ENCODE assay signal across 9 cellular contexts in the genomic region with DNA sequence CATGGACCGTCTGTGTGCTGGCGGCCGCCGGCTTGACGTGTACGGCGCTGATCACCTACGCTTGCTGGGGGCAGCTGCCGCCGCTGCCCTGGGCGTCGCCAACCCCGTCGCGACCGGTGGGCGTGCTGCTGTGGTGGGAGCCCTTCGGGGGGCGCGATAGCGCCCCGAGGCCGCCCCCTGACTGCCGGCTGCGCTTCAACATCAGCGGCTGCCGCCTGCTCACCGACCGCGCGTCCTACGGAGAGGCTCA. TPM values are rescaled to one million over a fixed set of nuclear protein-coding genes. Genes with fewer than 3 reads are reported as not detected.
A peak's percentile ranks its signal among the peaks of the same experiment; 100 is the strongest.
DNase-seq lines count a peak whose midpoint lies in the region; ATAC-seq lines count a peak whose summit lies in the region.
"Had no signal": no experiment of that assay in that cellular context is flagged by ENCODE, and none has a peak within 500 bp of the region (broad histone marks: within the 10 kb centered on the region; RNA-seq: fewer than 3 reads in every experiment).

No MANE protein-coding gene starts in this region.

- DNase-seq in GM03348 (ENCODE audit: low spot score) (peak; percentile 35), left lobe of liver (ENCODE audit: low spot score) (peak; percentile 49), DMS153 (lab: John Stamatoyannopoulos, UW) (no peak)
- no peak for DNase-seq in activated naive CD8-positive, alpha-beta T cell treated with anti-CD3 and anti-CD28 coated beads for 36 hours

- H3K4me3 Mint-ChIP-seq in activated naive CD8-positive, alpha-beta T cell treated with anti-CD3 and anti-CD28 coated beads for 36 hours = peak overlapping the region; percentile 78

- peak overlapping the region; percentile 99 for H3K27ac ChIP-seq in thymus (ENCODE audit: low read depth)

- no peaks in the 10 kb centered on the region for H3K9me3 ChIP-seq in thymus (ENCODE audit: control insufficient read depth)

- H3K36me3 Mint-ChIP-seq in activated naive CD8-positive, alpha-beta T cell treated with anti-CD3 and anti-CD28 coated beads for 36 hours = peaks cover 15% of the 10 kb centered on the region

- H3K9me3 Mint-ChIP-seq in activated naive CD8-positive, alpha-beta T cell treated with anti-CD3 and anti-CD28 coated beads for 36 hours = no peaks in the 10 kb centered on the region

- no peaks in the 10 kb centered on the region for H3K27me3 Mint-ChIP-seq in activated naive CD8-positive, alpha-beta T cell treated with anti-CD3 and anti-CD28 coated beads for 36 hours

- peak overlapping the region; percentile 89 for H3K4me3 ChIP-seq in thymus (ENCODE audit: low read length)

- H3K4me1 ChIP-seq in thymus (ENCODE audit: control insufficient read depth, insufficient read depth, low read length) = peaks cover 11% of the 10 kb centered on the region

- H3K36me3 ChIP-seq in thymus (ENCODE audit: control insufficient read depth, insufficient read depth) = no peaks in the 10 kb centered on the region

- ATAC-seq in HG02943 (IDR thresholded peaks at IDR 0.05; ENCODE audit: low read depth, unreplicated experiment) = peak; percentile 2
- no peak for ATAC-seq in left lobe of liver
- ATAC-seq in HG02623 (IDR thresholded peaks at IDR 0.05; ENCODE audit: unreplicated experiment) = no peak
- ATAC-seq in GM19397 (IDR thresholded peaks at IDR 0.05; ENCODE audit: unreplicated experiment) = no peak

- WGBS in thymus = 1% methylated on average over 32 of the region's 32 CpGs

- H3K4me1 Mint-ChIP-seq in activated naive CD8-positive, alpha-beta T cell treated with anti-CD3 and anti-CD28 coated beads for 36 hours = peaks cover 42% of the 10 kb centered on the region

- H3K27me3 ChIP-seq in thymus (ENCODE audit: control insufficient read depth, insufficient read depth) = no peaks in the 10 kb centered on the region

- no peak overlapping the region for H3K27ac Mint-ChIP-seq in activated naive CD8-positive, alpha-beta T cell treated with anti-CD3 and anti-CD28 coated beads for 36 hours

RNA-seq across cellular contexts. Expression of a gene that starts 0.8 kb away (rescaled TPM):
- 1 to 10 TPM; 5.9 to 6.2 TPM for total RNA-seq in activated naive CD8-positive, alpha-beta T cell treated with anti-CD3 and anti-CD28 coated beads for 36 hours
- 1.2 TPM for total RNA-seq in left lobe of liver
- polyA plus RNA-seq in thymus = 4.3 TPM

RNA-seq across cellular contexts. Expression of a gene that starts 22.7 kb away (rescaled TPM):
- under 1 TPM; 0.16 to 0.21 TPM for total RNA-seq in activated naive CD8-positive, alpha-beta T cell treated with anti-CD3 and anti-CD28 coated beads for 36 hours
- 0.28 TPM for total RNA-seq in left lobe of liver
- 10.9 TPM for polyA plus RNA-seq in thymus

RNA-seq across cellular contexts. Expression of a gene that starts 32.2 kb away (rescaled TPM):
- not detected for total RNA-seq in activated naive CD8-positive, alpha-beta T cell treated with anti-CD3 and anti-CD28 coated beads for 36 hours
- 0.35 TPM for total RNA-seq in left lobe of liver
- not detected for polyA plus RNA-seq in thymus
- total RNA-seq: SK-MEL-5 had no signal

RNA-seq across cellular contexts. Expression of a gene that starts 50.7 kb away (rescaled TPM):
- total RNA-seq in activated naive CD8-positive, alpha-beta T cell treated with anti-CD3 and anti-CD28 coated beads for 36 hours = 10 to 100 TPM; 19.8 to 20.9 TPM
- total RNA-seq in left lobe of liver = 4.3 TPM
- 41.0 TPM for polyA plus RNA-seq in thymus

RNA-seq across cellular contexts. Expression of a gene that starts 50.9 kb away (rescaled TPM):
- total RNA-seq in activated naive CD8-positive, alpha-beta T cell treated with anti-CD3 and anti-CD28 coated beads for 36 hours = 10 to 100 TPM; 41.4 to 41.6 TPM
- 3.9 TPM for total RNA-seq in left lobe of liver
- polyA plus RNA-seq in thymus = 11.7 TPM

Comparison
In these comparisons a context has a peak if more than half of its experiments do, and no peak if none do; other contexts are left out.
1. DNase-seq: peak in GM03348 (single experiment) and left lobe of liver (single experiment); none in activated naive CD8-positive, alpha-beta T cell treated with anti-CD3 and anti-CD28 coated beads for 36 hours (single experiment) and DMS153 (single experiment).